9 cellular contexts compared by ENCODE assay signal in genomic region chr11:85414175-85414574, GRCh38.
"Had no signal": no experiment of that assay in that cellular context is flagged by ENCODE, and none has a peak within 500 bp of the region (broad histone marks: within the 10 kb centered on the region; RNA-seq: fewer than 3 reads in every experiment).

No MANE protein-coding gene starts in this region.

- ATAC-seq: HCT116, HepG2 had no signal

- H3K4me1 ChIP-seq: HAP-1 had no signal

- H3K9me3 ChIP-seq: HAP-1 had no signal

- FAIRE-seq: HepG2 had no signal

- H3K4me3 ChIP-seq: GM23248, HAP-1 had no signal

- DNase-seq: GM23248, GOT3, H7, HFFc6, KG1 had no signal

- H3K36me3 ChIP-seq: HAP-1 had no signal

- H2AFZ ChIP-seq: GM23248 had no signal

- H3K27ac ChIP-seq: GM23248, HL-60 had no signal
